ENCODE assay signal across 9 cellular contexts in the genomic region with DNA sequence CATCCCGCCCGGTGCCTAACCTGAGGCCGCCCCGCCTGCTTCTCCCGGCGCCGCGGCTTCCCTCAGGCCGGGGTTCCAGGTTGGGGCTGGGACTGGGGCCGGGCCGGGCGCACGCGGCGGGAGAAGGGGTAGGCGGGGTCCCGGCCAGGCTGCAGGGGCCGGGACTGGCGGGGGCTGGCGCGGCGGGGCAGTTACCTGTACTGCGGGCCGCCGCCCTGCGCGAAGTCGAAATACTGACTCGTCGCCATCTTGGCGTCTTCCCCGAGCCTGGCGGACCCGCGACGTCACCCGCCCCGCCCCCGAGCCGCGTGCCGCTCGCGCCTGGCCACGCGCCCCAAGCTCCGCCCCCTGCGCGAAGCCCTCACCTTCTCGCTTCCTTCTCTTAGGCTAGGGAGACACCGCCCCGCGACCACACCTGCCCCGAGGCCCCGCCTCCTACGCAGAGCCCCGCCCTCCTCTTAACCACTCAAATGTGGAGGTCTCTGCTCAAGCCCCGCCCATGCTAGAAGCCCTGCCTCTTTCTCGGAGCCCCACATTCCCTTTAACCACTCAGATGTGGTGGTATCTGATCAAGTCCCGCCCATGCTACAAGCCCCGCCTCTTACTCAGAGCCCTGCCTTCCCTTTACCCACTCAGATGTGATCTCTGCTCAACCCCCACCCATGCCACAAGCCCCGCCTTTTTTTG. TPM values are rescaled to one million over a fixed set of nuclear protein-coding genes. Genes with fewer than 3 reads are reported as not detected.
DNase-seq lines count a peak whose midpoint lies in the region; ATAC-seq and TF ChIP-seq lines count a peak whose summit lies in the region.
"Had no signal": no experiment of that assay in that cellular context is flagged by ENCODE, and none has a peak within 500 bp of the region (broad histone marks: within the 10 kb centered on the region; RNA-seq: fewer than 3 reads in every experiment).

A gene (minus strand): TSS at position 269 of the 687 bp plus-strand sequence. CDS start 21 bp downstream, at position 248.

- TF ChIP-seq CTCF in A673 (conservative IDR thresholded peaks at IDR 0.05; ENCODE audit: low read depth, low read length): no peak

- no peak for TF ChIP-seq RAD21 in Ishikawa (IDR thresholded peaks at IDR 0.05; ENCODE audit: low read depth)

- ATAC-seq in GM18498 (IDR thresholded peaks at IDR 0.05; ENCODE audit: unreplicated experiment): no peak

- peak; percentile 52 for DNase-seq in A673 (ENCODE audit: low spot score)
- DNase-seq in activated naive CD4-positive, alpha-beta T cell treated with anti-CD3 and anti-CD28 coated beads, Interleukin-2, amount 10 ng/mL, durations not matched to agents 7 days and 5 days: peak; percentile 45
- DNase-seq in glomerular visceral epithelial cell (ENCODE audit: extremely low spot score): no peak
- DNase-seq in COLO668 (lab: John Stamatoyannopoulos, UW; ENCODE audit: unreplicated experiment): no peak
- DNase-seq in effector CD8-positive, alpha-beta T cell (lab: John Stamatoyannopoulos, UW): no peak
- DNase-seq: NCI-H187 treated with DMSO at 0.1 percent for 48 hours had no signal

- H3K36me3 Mint-ChIP-seq in activated naive CD4-positive, alpha-beta T cell treated with anti-CD3 and anti-CD28 coated beads, Interleukin-2, amount 10 ng/mL, durations not matched to agents 7 days and 5 days: peaks cover 1% of the 10 kb centered on the region

- peaks cover 9% of the 10 kb centered on the region for H3K4me1 ChIP-seq in A673 (ENCODE audit: insufficient read depth, low read length, poor library complexity, severe bottlenecking)
- peaks cover 9% of the 10 kb centered on the region for H3K4me1 ChIP-seq in mesodermal cell (ENCODE audit: control insufficient read depth, insufficient read depth, low read length, poor library complexity, severe bottlenecking)

- H3K36me3 ChIP-seq in A673 (ENCODE audit: insufficient read depth, low read length, poor library complexity, severe bottlenecking) (no peaks in the 10 kb centered on the region), mesodermal cell (ENCODE audit: control insufficient read depth, insufficient read depth, low read length) (no peaks in the 10 kb centered on the region)

- no peak for TF ChIP-seq EP300 in Ishikawa (IDR thresholded peaks at IDR 0.05; ENCODE audit: borderline replicate concordance)

- H3K4me1 Mint-ChIP-seq in activated naive CD4-positive, alpha-beta T cell treated with anti-CD3 and anti-CD28 coated beads, Interleukin-2, amount 10 ng/mL, durations not matched to agents 7 days and 5 days: peaks cover 7% of the 10 kb centered on the region

- no peak within 1 kb of the TSS for H3K4me3 Mint-ChIP-seq in activated naive CD4-positive, alpha-beta T cell treated with anti-CD3 and anti-CD28 coated beads, Interleukin-2, amount 10 ng/mL, durations not matched to agents 7 days and 5 days

- no TSS peak for BruUV-seq in A673 (replicated peaks; lab: Mats Ljungman, UMichigan)

- H3K9me3 ChIP-seq in A673 (ENCODE audit: low read depth, low read length, poor library complexity, severe bottlenecking) (peaks cover 4% of the 10 kb centered on the region), mesodermal cell (ENCODE audit: control insufficient read depth, low read length) (peaks cover 10% of the 10 kb centered on the region)

- H3K27ac Mint-ChIP-seq in activated naive CD4-positive, alpha-beta T cell treated with anti-CD3 and anti-CD28 coated beads, Interleukin-2, amount 10 ng/mL, durations not matched to agents 7 days and 5 days: no peak within 1 kb of the TSS

- intact Hi-C loops in A673 (cut with micrococcal nuclease; ENCODE audit: unreplicated experiment): no loop called here

- peaks cover 4% of the 10 kb centered on the region for H3K9me3 Mint-ChIP-seq in activated naive CD4-positive, alpha-beta T cell treated with anti-CD3 and anti-CD28 coated beads, Interleukin-2, amount 10 ng/mL, durations not matched to agents 7 days and 5 days

- H3K27me3 ChIP-seq in A673 (replicated peaks; ENCODE audit: insufficient read depth, low read depth, low read length, poor library complexity): no peaks in the 10 kb centered on the region

- WGBS in mesodermal cell (ENCODE audit: insufficient coverage in 2 of 2), 2 experiments: 6 to 10% methylated on average over 42 to 62 of the region's 62 CpGs

- H3K27ac ChIP-seq in A673 (ENCODE audit: low read depth, low read length, poor library complexity, severe bottlenecking) (no peak within 1 kb of the TSS), mesodermal cell (ENCODE audit: low read depth, low read length, severe bottlenecking) (no peak within 1 kb of the TSS)

- peaks cover 56% of the 10 kb centered on the region for H3K27me3 Mint-ChIP-seq in activated naive CD4-positive, alpha-beta T cell treated with anti-CD3 and anti-CD28 coated beads, Interleukin-2, amount 10 ng/mL, durations not matched to agents 7 days and 5 days

- POLR2A ChIA-PET in A673 (lab: Charles Lee; ENCODE audit: low non-redundant PET): no interaction called here

- CTCF ChIA-PET in A673 (lab: Charles Lee): no interaction called here
- CTCF ChIA-PET in activated naive CD4-positive, alpha-beta T cell treated with anti-CD3 and anti-CD28 coated beads, Interleukin-2, amount 10 ng/mL, durations not matched to agents 7 days and 5 days (lab: Charles Lee): no interaction called here

- H3K4me3 ChIP-seq in A673 (ENCODE audit: low read depth, low read length, poor library complexity, severe bottlenecking) (no peak within 1 kb of the TSS), mesodermal cell (ENCODE audit: extremely low read depth, insufficient read depth, low read length, poor library complexity, severe bottlenecking) (peak within 1 kb of the TSS; percentile 49)

TF ChIP-seq in Ishikawa, 13 proteins besides CTCF, POLR2A, EP300 and RAD21:
- TF ChIP-seq CEBPB (IDR thresholded peaks at IDR 0.05) (no peak), FOXM1 (IDR thresholded peaks at IDR 0.05; ENCODE audit: borderline replicate concordance, low read depth) (no peak), NFIC (IDR thresholded peaks at IDR 0.05) (no peak), TCF12 (IDR thresholded peaks at IDR 0.05; ENCODE audit: low read depth) (no peak), TAF1 (IDR thresholded peaks at IDR 0.05; ENCODE audit: low read depth) (no peak)
- TF ChIP-seq, protein P1, sequence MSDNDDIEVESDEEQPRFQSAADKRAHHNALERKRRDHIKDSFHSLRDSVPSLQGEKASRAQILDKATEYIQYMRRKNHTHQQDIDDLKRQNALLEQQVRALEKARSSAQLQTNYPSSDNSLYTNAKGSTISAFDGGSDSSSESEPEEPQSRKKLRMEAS (IDR thresholded peaks at IDR 0.05): peak; percentile 88

RNA-seq across cellular contexts. Expression of the gene that starts here (rescaled TPM):
- total RNA-seq in A673 (2021): 1.7 and 2.0 TPM in 2 replicates
- 7.9 TPM for polyA plus RNA-seq in mesodermal cell (2013, experiment 1 of 2)
- 5.5 TPM for polyA plus RNA-seq in mesodermal cell (2013, experiment 2 of 2)

Comparison
In these comparisons a context has a peak if more than half of its experiments do, and no peak if none do; other contexts are left out.
1. DNase-seq: peak in A673 (single experiment) and activated naive CD4-positive, alpha-beta T cell treated with anti-CD3 and anti-CD28 coated beads, Interleukin-2, amount 10 ng/mL, durations not matched to agents 7 days and 5 days (single experiment); none in glomerular visceral epithelial cell (single experiment), COLO668 (single experiment) and effector CD8-positive, alpha-beta T cell (single experiment).